In the genomic region with DNA sequence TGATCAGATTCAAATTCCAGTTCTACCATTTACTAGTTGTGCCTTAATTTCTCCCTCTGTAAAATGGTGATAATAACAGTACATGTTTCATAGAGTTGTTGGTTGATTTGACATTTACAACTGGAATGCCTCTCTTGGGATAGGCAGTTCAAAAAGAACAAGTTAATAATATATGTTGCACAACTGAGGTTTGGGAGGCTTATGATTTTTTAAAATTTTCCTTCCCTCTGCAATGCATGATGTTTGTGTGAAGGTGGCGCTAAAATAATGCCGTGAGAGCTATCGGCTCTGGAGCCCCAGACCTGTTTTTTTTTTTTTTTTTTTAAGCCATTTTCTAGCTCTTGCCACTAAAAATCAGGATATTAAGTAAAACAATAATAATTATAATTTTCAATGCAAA, we compare ENCODE assay signal across 10 cellular contexts. TPM values are rescaled to one million over a fixed set of nuclear protein-coding genes. Genes with fewer than 3 reads are reported as not detected.
A peak's percentile ranks its signal among the peaks of the same experiment; 100 is the strongest.
DNase-seq lines count a peak whose midpoint lies in the region; ATAC-seq and TF ChIP-seq lines count a peak whose summit lies in the region.
"Had no signal": no experiment of that assay in that cellular context is flagged by ENCODE, and none has a peak within 500 bp of the region (broad histone marks: within the 10 kb centered on the region; RNA-seq: fewer than 3 reads in every experiment).

No MANE protein-coding gene starts in this region.

- H2AFZ ChIP-seq in OCI-LY7 (ENCODE audit: low read length): no peak overlapping the region

- H3K9me2 ChIP-seq in OCI-LY7 (ENCODE audit: insufficient read depth, low read length): no peaks in the 10 kb centered on the region

- H3K36me3 Mint-ChIP-seq in CD4-positive, alpha-beta memory T cell: peaks cover 16 to 26% of the 10 kb centered on the region in 2 donors

- no peak for TF ChIP-seq POLR2A in gastroesophageal sphincter (IDR thresholded peaks at IDR 0.05)

- H3K27ac ChIP-seq in OCI-LY7 (ENCODE audit: low read depth, low read length, poor library complexity, severe bottlenecking) (no peak overlapping the region), gastroesophageal sphincter (no peak overlapping the region)
- H3K27ac ChIP-seq in CD4-positive, alpha-beta memory T cell (ENCODE audit: low read depth, low read length): no peak overlapping the region
- H3K27ac ChIP-seq: ovary had no signal

- CTCF ChIA-PET in OCI-LY7 (lab: Charles Lee; ENCODE audit: unreplicated experiment): no interaction called here
- CTCF ChIA-PET in CD4-positive, alpha-beta memory T cell (lab: Charles Lee; ENCODE audit: partially characterized antibody): interaction anchor here (1.1 to 24.2 kb wide), 2 partner anchors 19 to 24 kb away, joined by 4 to 255 read pairs; a partner anchor contains a TSS

- no peaks in the 10 kb centered on the region for H3K9me3 Mint-ChIP-seq in CD4-positive, alpha-beta memory T cell

- no peaks in the 10 kb centered on the region for H4K20me1 ChIP-seq in OCI-LY7 (ENCODE audit: insufficient read depth, low read length)

- no peak overlapping the region for H3K4me3 Mint-ChIP-seq in CD4-positive, alpha-beta memory T cell

- H3K4me3 ChIP-seq in GM12864 (ENCODE audit: low read depth, low read length): no peak overlapping the region
- H3K4me3 ChIP-seq in OCI-LY7 (ENCODE audit: low read depth, low read length, poor library complexity, severe bottlenecking): no peak overlapping the region
- no peak overlapping the region for H3K4me3 ChIP-seq in gastroesophageal sphincter
- no peak overlapping the region for H3K4me3 ChIP-seq in CD4-positive, alpha-beta memory T cell (ENCODE audit: low read length in 2 of 2)
- H3K4me3 ChIP-seq: ovary had no signal

- no peak for DNase-seq in GM12864 (ENCODE audit: low read depth)
- peak; percentile 49 for DNase-seq in OCI-LY7 (ENCODE audit: low spot score)
- DNase-seq in iPS-NIHi7 (ENCODE audit: extremely low spot score): peak; percentile 32
- no peak for DNase-seq in CD4-positive, alpha-beta memory T cell
- DNase-seq: activated CD4-positive, alpha-beta T cell treated with anti-CD3 and anti-CD28 coated beads, Interleukin-2, amount 50 U/mL, for 48 hours; NCI-H2107; ovary; stimulated activated naive CD4-positive, alpha-beta T cell had no signal

- POLR2A ChIA-PET in OCI-LY7 (lab: Charles Lee): interaction anchor here (0.6 to 1.5 kb wide), 2 partner anchors 31 to 233 kb away, joined by 3 to 4 read pairs; no protein-coding TSS in a partner anchor
- POLR2A ChIA-PET in CD4-positive, alpha-beta memory T cell (lab: Charles Lee; ENCODE audit: partially characterized antibody): interaction anchor here (0.9 to 2.3 kb wide), 2 partner anchors 25 to 194 kb away, joined by 3 to 7 read pairs; a partner anchor contains a TSS

- BruUV-seq in OCI-LY7 (replicated peaks; lab: Mats Ljungman, UMichigan): no TSS peak

- WGBS in gastroesophageal sphincter (ENCODE audit: low coverage in 1 of 2), 2 donors: 29 to 59% methylated on average over 3 of the region's 3 CpGs

- H3K9me3 ChIP-seq in OCI-LY7 (ENCODE audit: low read length): no peaks in the 10 kb centered on the region
- H3K9me3 ChIP-seq in gastroesophageal sphincter: no peaks in the 10 kb centered on the region
- H3K9me3 ChIP-seq in CD4-positive, alpha-beta memory T cell (ENCODE audit: control insufficient read depth in 1 of 2, low read length in 2 of 2): no peaks in the 10 kb centered on the region
- H3K9me3 ChIP-seq: ovary had no signal

- no peak for TF ChIP-seq EP300 in gastroesophageal sphincter (IDR thresholded peaks at IDR 0.05)

- H3K4me1 Mint-ChIP-seq in CD4-positive, alpha-beta memory T cell: peaks cover 8 to 23% (median 16%) of the 10 kb centered on the region in 4 donors

- peaks cover 8% of the 10 kb centered on the region for H3K27me3 ChIP-seq in gastroesophageal sphincter
- no peaks in the 10 kb centered on the region for H3K27me3 ChIP-seq in CD4-positive, alpha-beta memory T cell (ENCODE audit: insufficient read depth, low read length)
- H3K27me3 ChIP-seq: ovary had no signal

- TF ChIP-seq CTCF in GM12864 (IDR thresholded peaks at IDR 0.05; ENCODE audit: low read depth, low read length, missing control alignments) (peak; percentile 4), OCI-LY7 (conservative IDR thresholded peaks at IDR 0.05; ENCODE audit: low read length) (peak; percentile 82), gastroesophageal sphincter (IDR thresholded peaks at IDR 0.05) (no peak)

- H3K4me2 ChIP-seq in OCI-LY7 (ENCODE audit: low read length): no peak overlapping the region

- no peak for ATAC-seq in gastroesophageal sphincter
- no peak for ATAC-seq in GM18907 (IDR thresholded peaks at IDR 0.05; ENCODE audit: unreplicated experiment)

- no peak overlapping the region for H3K27ac Mint-ChIP-seq in CD4-positive, alpha-beta memory T cell

- H3K79me2 ChIP-seq in OCI-LY7 (ENCODE audit: insufficient read depth, low read depth, low read length): no peaks in the 10 kb centered on the region

- H3K36me3 ChIP-seq in OCI-LY7 (ENCODE audit: insufficient read depth, low read length): peaks cover 28% of the 10 kb centered on the region
- H3K36me3 ChIP-seq in gastroesophageal sphincter: peaks cover 0 to 27% of the 10 kb centered on the region in 2 donors
- H3K36me3 ChIP-seq in CD4-positive, alpha-beta memory T cell (ENCODE audit: insufficient read depth, low read length): peaks cover 9% of the 10 kb centered on the region
- H3K36me3 ChIP-seq: ovary had no signal

- H3K4me1 ChIP-seq in OCI-LY7 (ENCODE audit: insufficient read depth, low read length, poor library complexity, severe bottlenecking): no peaks in the 10 kb centered on the region
- no peaks in the 10 kb centered on the region for H3K4me1 ChIP-seq in gastroesophageal sphincter
- H3K4me1 ChIP-seq in CD4-positive, alpha-beta memory T cell (ENCODE audit: insufficient read depth, low read length): peaks cover 14% of the 10 kb centered on the region

- intact Hi-C loops in OCI-LY7 (cut with micrococcal nuclease; ENCODE audit: unreplicated experiment): loop anchor here (1.0 kb wide), 1 partner anchor 232 kb away; no protein-coding TSS in a partner anchor
- intact Hi-C loops in CD4-positive, alpha-beta memory T cell (cut with micrococcal nuclease): no loop called here

- H3K27me3 Mint-ChIP-seq in CD4-positive, alpha-beta memory T cell: no peaks in the 10 kb centered on the region

RNA-seq across cellular contexts. Expression of a gene that starts 18.6 kb away (rescaled TPM):
- total RNA-seq in OCI-LY7 (2014; rRNA removed; shearing (Covaris generic)): 73.0 and 78.7 TPM in 2 replicates
- total RNA-seq in OCI-LY7 (2022) (53.2 and 61.1 TPM in 2 replicates), gastroesophageal sphincter (10 to 100 TPM; 19.5 to 40.0 (median 33.5) TPM)
- 10 to 100 TPM; 34.0 to 38.6 TPM for total RNA-seq in CD4-positive, alpha-beta memory T cell
- polyA plus RNA-seq in CD4-positive, alpha-beta memory T cell: 10 to 100 TPM; 37.6 to 40.0 TPM

RNA-seq across cellular contexts. Expression of a gene that starts 22.0 kb away (rescaled TPM):
- total RNA-seq in OCI-LY7 (2014; rRNA removed; shearing (Covaris generic)): 24.2 and 27.0 TPM in 2 replicates
- total RNA-seq in OCI-LY7 (2022) (21.3 and 21.9 TPM in 2 replicates), gastroesophageal sphincter (10 to 100 TPM in 3 of 4 donors, 1 to 10 TPM in 1; 8.8 to 14.2 (median 12.0) TPM)
- 10 to 100 TPM; 20.4 to 21.0 TPM for total RNA-seq in CD4-positive, alpha-beta memory T cell
- 10 to 100 TPM; 20.1 to 28.6 TPM for polyA plus RNA-seq in CD4-positive, alpha-beta memory T cell

RNA-seq across cellular contexts. Expression of a gene that starts 23.7 kb away (rescaled TPM):
- total RNA-seq in OCI-LY7 (2014; rRNA removed; shearing (Covaris generic)): not detected in 2 replicates
- total RNA-seq in OCI-LY7 (2022) (not detected in 2 replicates), gastroesophageal sphincter (not detected)
- total RNA-seq in CD4-positive, alpha-beta memory T cell: not detected
- not detected for polyA plus RNA-seq in CD4-positive, alpha-beta memory T cell
- polyA plus RNA-seq: ovary had no signal

RNA-seq across cellular contexts. Expression of a gene that starts 44.9 kb away (rescaled TPM):
- total RNA-seq in OCI-LY7 (2014; rRNA removed; shearing (Covaris generic)): 6.5 and 7.0 TPM in 2 replicates
- total RNA-seq in OCI-LY7 (2022) (3.5 and 6.5 TPM in 2 replicates), gastroesophageal sphincter (1 to 10 TPM in 2 of 4 donors, under 1 TPM in 1, not detected in 1; 0.39 to 3.1 (median 3.1) TPM)
- 10 to 100 TPM; 12.1 to 12.6 TPM for total RNA-seq in CD4-positive, alpha-beta memory T cell
- polyA plus RNA-seq in CD4-positive, alpha-beta memory T cell: 1 to 10 TPM in 1 of 2 donors, not detected in 1; 1.2 TPM

RNA-seq across cellular contexts. Expression of a gene that starts 51.1 kb away (rescaled TPM):
- total RNA-seq in OCI-LY7 (2014; rRNA removed; shearing (Covaris generic)): not detected in 2 replicates
- total RNA-seq in OCI-LY7 (2022) (not detected in 2 replicates), gastroesophageal sphincter (not detected)
- total RNA-seq in CD4-positive, alpha-beta memory T cell: not detected
- polyA plus RNA-seq in CD4-positive, alpha-beta memory T cell: not detected
- total RNA-seq: ovary had no signal
- polyA plus RNA-seq: ovary had no signal

Comparison
In these comparisons a context has a peak if more than half of its experiments do, and no peak if none do; other contexts are left out.
1. DNase-seq: peak in OCI-LY7 (single experiment) and iPS-NIHi7 (single experiment); none in GM12864 (single experiment) and CD4-positive, alpha-beta memory T cell (0 of 5).
2. CTCF ChIP-seq: peak in GM12864 (single experiment) and OCI-LY7 (single experiment); none in gastroesophageal sphincter (0 of 4).